9 cellular contexts compared by ENCODE assay signal in genomic region chr16:85004587-85005205, GRCh38. TPM values are rescaled to one million over a fixed set of nuclear protein-coding genes. Genes with fewer than 3 reads are reported as not detected.
DNase-seq lines count a peak whose midpoint lies in the region; ATAC-seq and TF ChIP-seq lines count a peak whose summit lies in the region.
"Had no signal": no experiment of that assay in that cellular context is flagged by ENCODE, and none has a peak within 500 bp of the region (broad histone marks: within the 10 kb centered on the region; RNA-seq: fewer than 3 reads in every experiment).

No MANE protein-coding gene starts in this region.

- ATAC-seq in memory B cell (ENCODE audit: low read depth) = no peak
- ATAC-seq in HG03025 (IDR thresholded peaks at IDR 0.05; ENCODE audit: low FRiP score, unreplicated experiment) = no peak

- H3K27me3 Mint-ChIP-seq in memory B cell = no peaks in the 10 kb centered on the region

- peaks cover 34% of the 10 kb centered on the region for H3K4me1 ChIP-seq in HUES6 (ENCODE audit: control insufficient read depth, insufficient read depth, low read length)
- peaks cover 7% of the 10 kb centered on the region for H3K4me1 ChIP-seq in urinary bladder (ENCODE audit: insufficient read depth)
- H3K4me1 ChIP-seq in BE2C = peaks cover 2% of the 10 kb centered on the region; the same call in 1 of the 2 replicates

- H3K4me1 Mint-ChIP-seq in memory B cell = peaks cover 44% of the 10 kb centered on the region

- DNase-seq in memory B cell (ENCODE audit: low spot score in 2 of 2) (no peak), NCI-H2081 treated with DMSO at 0.1 percent for 48 hours (lab: John Stamatoyannopoulos, UW) (no peak), BE2C (no peak)
- DNase-seq: activated T-cell treated with anti-CD3 and anti-CD28 coated beads, Interleukin-2, amount 50 U/mL, for 48 hours; NCI-H1930 had no signal

- H3K4me3 ChIP-seq in HUES6 (ENCODE audit: low read depth, low read length) (no peak overlapping the region), urinary bladder (ENCODE audit: low read depth, low read length) (no peak overlapping the region), BE2C (ENCODE audit: low read depth, low read length) (no peak overlapping the region)

- no peaks in the 10 kb centered on the region for H3K9me3 Mint-ChIP-seq in memory B cell

- peak overlapping the region; percentile 78 for H3K27ac Mint-ChIP-seq in memory B cell

- H3K36me3 ChIP-seq in HUES6 (ENCODE audit: control insufficient read depth, insufficient read depth, low read length) = 0 out of 2 replicates have a peak, but pooled peaks cover 3% of the 10 kb centered on the region
- H3K36me3 ChIP-seq in urinary bladder (ENCODE audit: insufficient read depth) = no peaks in the 10 kb centered on the region
- peaks cover 24% of the 10 kb centered on the region for H3K36me3 ChIP-seq in BE2C

- H3K9ac ChIP-seq in HUES6 (ENCODE audit: low read length) = no peak overlapping the region

- TF ChIP-seq CTCF in BE2C (IDR thresholded peaks at IDR 0.05; ENCODE audit: low read depth, low read length) = no peak

- H3K4me3 Mint-ChIP-seq in memory B cell = no peak overlapping the region

- H3K27ac ChIP-seq in HUES6 (ENCODE audit: low read depth, low read length) (peak overlapping the region; percentile 19; the same call in 1 of the 2 replicates), cingulate gyrus (ENCODE audit: low read depth, low read length) (peak overlapping the region; percentile 51), urinary bladder (ENCODE audit: low read depth) (peak overlapping the region; percentile 94)

- peaks cover 12% of the 10 kb centered on the region for H3K36me3 Mint-ChIP-seq in memory B cell

- H3K27me3 ChIP-seq in HUES6 (ENCODE audit: control insufficient read depth, insufficient read depth, low read length) (no peaks in the 10 kb centered on the region), BE2C (no peaks in the 10 kb centered on the region)

- H3K9me3 ChIP-seq in HUES6 (ENCODE audit: control insufficient read depth, insufficient read depth, low read depth, low read length) = no peaks in the 10 kb centered on the region
- H3K9me3 ChIP-seq in BE2C = no peaks in the 10 kb centered on the region

- WGBS in urinary bladder = 41% methylated on average over 10 of the region's 10 CpGs

RNA-seq across cellular contexts. Expression of gene ZDHHC7, which starts 6.6 kb away (rescaled TPM):
- 31.1 TPM for total RNA-seq in urinary bladder
- 49.7 TPM for polyA plus RNA-seq in urinary bladder
- polyA plus RNA-seq in BE2C (2012; ENCODE audit: insufficient read depth, insufficient read length, low read depth) = 29.1 TPM

RNA-seq across cellular contexts. Expression of gene KIAA0513, which starts 22.9 kb away (rescaled TPM):
- total RNA-seq in urinary bladder = 9.8 TPM
- polyA plus RNA-seq in urinary bladder = 19.9 TPM
- 16.5 TPM for polyA plus RNA-seq in BE2C (2012; ENCODE audit: insufficient read depth, insufficient read length, low read depth)

Comparison
In these comparisons a context has a peak if more than half of its experiments do, and no peak if none do; other contexts are left out.
1. H3K27ac ChIP-seq: peak in every context shown above with its lines; median percentile 94 in urinary bladder; 51 in cingulate gyrus; 19 in HUES6.